In genomic region chr17:80856863-80857488, GRCh38 we compare ENCODE assay signal across 7 cellular contexts.
A peak's percentile ranks its signal among the peaks of the same experiment; 100 is the strongest.
DNase-seq lines count a peak whose midpoint lies in the region; ATAC-seq and TF ChIP-seq lines count a peak whose summit lies in the region.

No MANE protein-coding gene starts in this region.

- no peak for TF ChIP-seq POLR2A in gastrocnemius medialis (IDR thresholded peaks at IDR 0.05)

- DNase-seq in gastrocnemius medialis, result peak in 1 of 2 donors; percentile 19
- no peak for DNase-seq in NCI-H82 treated with DMSO at 0.1 percent for 48 hours (lab: John Stamatoyannopoulos, UW; ENCODE audit: unreplicated experiment)
- no peak for DNase-seq in HuH-7.5 (ENCODE audit: low spot score)
- no peak for DNase-seq in NCI-H526 (lab: John Stamatoyannopoulos, UW)

- H3K27me3 ChIP-seq in gastrocnemius medialis, result no peaks in the 10 kb centered on the region

- H3K27ac ChIP-seq in angular gyrus (ENCODE audit: low read depth, low read length) (peak overlapping the region; percentile 60), gastrocnemius medialis (peak overlapping the region; percentile 90 to 93 (median 91))

- H3K9me3 ChIP-seq in gastrocnemius medialis, result no peaks in the 10 kb centered on the region

- no peak for TF ChIP-seq CTCF in gastrocnemius medialis (IDR thresholded peaks at IDR 0.05 in 4 of 5, conservative IDR thresholded peaks at IDR 0.05 in 1 of 5)

- no peaks in the 10 kb centered on the region for H3K36me3 ChIP-seq in gastrocnemius medialis

- ATAC-seq in GM19043 (IDR thresholded peaks at IDR 0.05; ENCODE audit: low read depth, unreplicated experiment) (peak; percentile 13), HG03159 (IDR thresholded peaks at IDR 0.05; ENCODE audit: unreplicated experiment) (peak; percentile 30), gastrocnemius medialis (no peak)

- intact Hi-C loops in gastrocnemius medialis (cut with DNase I; ENCODE audit: low total_unique reads), result loop anchor here (2.0 to 5.0 kb wide), 2 partner anchors 85 to 106 kb away; no protein-coding TSS in a partner anchor

- in situ Hi-C loops in gastrocnemius medialis (cut with MboI; ENCODE audit: low sequenced_read_pairs in 4 of 4), result no loop called here

- peaks cover 42 to 44% of the 10 kb centered on the region in 2 donors for H3K4me1 ChIP-seq in gastrocnemius medialis

- H3K4me3 ChIP-seq in gastrocnemius medialis, result no peak overlapping the region

Comparison
In these comparisons a context has a peak if more than half of its experiments do, and no peak if none do; other contexts are left out.
1. ATAC-seq: peak in GM19043 (single experiment) and HG03159 (single experiment); none in gastrocnemius medialis (0 of 2).